8 cellular contexts compared by ENCODE assay signal in genomic region chr17:48577946-48578615, GRCh38. TPM values are rescaled to one million over a fixed set of nuclear protein-coding genes. Genes with fewer than 3 reads are reported as not detected.
DNase-seq lines count a peak whose midpoint lies in the region; ATAC-seq and TF ChIP-seq lines count a peak whose summit lies in the region.

Gene HOXB4 (minus strand): TSS chr17:48578350. CDS start chr17:48578319, 31 bp downstream.

- H3K27ac ChIP-seq in Peyer's patch (peak within 1 kb of the TSS; percentile 77 to 92 (median 82)), cardiac muscle cell (no peak within 1 kb of the TSS), rectal smooth muscle tissue (ENCODE audit: low read depth, low read length) (peak within 1 kb of the TSS; percentile 94)

- DNase-seq in GDM1 (lab: John Stamatoyannopoulos, UW) (peak; percentile 70), Peyer's patch (peak; percentile 81 to 94 (median 90)), activated gamma-delta T cell (lab: John Stamatoyannopoulos, UW) (peak; percentile 68), cardiac muscle cell (ENCODE audit: low read depth in 1 of 2, low spot score in 1 of 2) (peak in 1 of 2 donors; percentile 86), NCI-H82 (lab: John Stamatoyannopoulos, UW) (no peak)

- H3K27me3 ChIP-seq in Peyer's patch = no peaks in the 10 kb centered on the region
- H3K27me3 ChIP-seq in cardiac muscle cell = peaks cover 97% of the 10 kb centered on the region
- no peaks in the 10 kb centered on the region for H3K27me3 ChIP-seq in rectal smooth muscle tissue (ENCODE audit: control insufficient read depth, insufficient read depth, low read length)

- TF ChIP-seq POLR2A in Peyer's patch (IDR thresholded peaks at IDR 0.05) = no peak

- peak; percentile 52 for ATAC-seq in HG02852 (IDR thresholded peaks at IDR 0.05; ENCODE audit: unreplicated experiment)
- no peak for ATAC-seq in HG03045 (IDR thresholded peaks at IDR 0.05; ENCODE audit: unreplicated experiment)

- peak within 1 kb of the TSS; percentile 60 to 82 (median 65) for H3K4me3 ChIP-seq in Peyer's patch
- peak within 1 kb of the TSS; percentile 44 for H3K4me3 ChIP-seq in cardiac muscle cell
- peak within 1 kb of the TSS; percentile 81 for H3K4me3 ChIP-seq in rectal smooth muscle tissue (ENCODE audit: low read length)

- TF ChIP-seq CTCF in Peyer's patch (IDR thresholded peaks at IDR 0.05) = no peak
- TF ChIP-seq CTCF in cardiac muscle cell (IDR thresholded peaks at IDR 0.05; ENCODE audit: low read depth, low read length) = no peak

- H3K4me1 ChIP-seq in Peyer's patch (peaks cover 0 to 51% (median 5%) of the 10 kb centered on the region in 4 donors), cardiac muscle cell (ENCODE audit: low read depth) (peaks cover under 1% of the 10 kb centered on the region), rectal smooth muscle tissue (ENCODE audit: control insufficient read depth, insufficient read depth, low read length) (peaks cover 38% of the 10 kb centered on the region)

- H3K9ac ChIP-seq in rectal smooth muscle tissue (ENCODE audit: low read length) = peak within 1 kb of the TSS; percentile 58

- peaks cover 0 to 4% (median 0%) of the 10 kb centered on the region in 3 donors for H3K36me3 ChIP-seq in Peyer's patch
- H3K36me3 ChIP-seq in cardiac muscle cell = no peaks in the 10 kb centered on the region
- no peaks in the 10 kb centered on the region for H3K36me3 ChIP-seq in rectal smooth muscle tissue (ENCODE audit: control insufficient read depth, insufficient read depth, low read length)

- no peaks in the 10 kb centered on the region for H3K9me3 ChIP-seq in Peyer's patch
- no peaks in the 10 kb centered on the region for H3K9me3 ChIP-seq in cardiac muscle cell (ENCODE audit: low read depth)

RNA-seq across cellular contexts. Expression of gene HOXB4, which starts in this region (rescaled TPM):
- total RNA-seq in Peyer's patch (1 to 10 TPM; 1.8 to 6.6 (median 5.1) TPM), cardiac muscle cell (12.2 and 12.5 TPM in 2 replicates)
- polyA plus RNA-seq in cardiac muscle cell = 5.4 TPM in 2 replicates
